In the genomic region with DNA sequence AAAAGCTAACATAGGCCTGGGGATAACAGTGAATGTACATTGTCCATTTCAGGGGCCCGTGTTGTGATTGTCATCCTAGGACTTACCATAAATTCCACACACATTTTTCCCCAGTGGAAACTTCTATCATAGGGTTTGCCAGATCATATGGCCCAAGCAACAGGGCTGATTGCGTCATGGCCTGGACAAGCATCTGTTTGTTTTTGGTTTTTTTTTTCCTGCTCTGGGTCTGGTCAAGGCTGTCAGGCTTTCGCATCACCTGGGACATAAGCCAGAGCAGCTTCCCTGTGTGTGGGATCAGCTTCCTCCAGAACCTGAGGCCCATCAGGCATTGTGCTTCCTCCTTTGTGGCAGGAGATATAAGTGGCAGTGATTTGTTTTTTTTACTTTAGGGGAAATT, we compare ENCODE assay signal across 11 cellular contexts.
A peak's percentile ranks its signal among the peaks of the same experiment; 100 is the strongest.
DNase-seq lines count a peak whose midpoint lies in the region; FAIRE-seq and TF ChIP-seq lines count a peak whose summit lies in the region.
"Had no signal": no experiment of that assay in that cellular context is flagged by ENCODE, and none has a peak within 500 bp of the region (broad histone marks: within the 10 kb centered on the region; RNA-seq: fewer than 3 reads in every experiment).

No MANE protein-coding gene starts in this region.

- H3K27me3 ChIP-seq in GM23248 (replicated peaks; ENCODE audit: insufficient read depth) (no peaks in the 10 kb centered on the region), astrocyte (ENCODE audit: insufficient read depth, low read length) (no peaks in the 10 kb centered on the region), hepatocyte (no peaks in the 10 kb centered on the region), testis (no peaks in the 10 kb centered on the region)

- in situ Hi-C loops in GM23248 (cut with MboI) = no loop called here

- H3K9me3 Mint-ChIP-seq in astrocyte (ENCODE audit: unreplicated experiment) = peaks cover 2% of the 10 kb centered on the region

- no peak overlapping the region for H3K27ac Mint-ChIP-seq in astrocyte (ENCODE audit: unreplicated experiment)

- H3K4me3 ChIP-seq in GM23248 (no peak overlapping the region), astrocyte (ENCODE audit: insufficient read depth, low read depth, low read length) (no peak overlapping the region), hepatocyte (no peak overlapping the region), testis (no peak overlapping the region)

- H3K9ac ChIP-seq in GM23248 (no peak overlapping the region), astrocyte (ENCODE audit: low read length) (no peak overlapping the region)

- H2AFZ ChIP-seq in GM23248 (no peak overlapping the region), astrocyte (ENCODE audit: low read depth, low read length) (no peak overlapping the region), hepatocyte (no peak overlapping the region)

- H3K79me2 ChIP-seq in GM23248 (ENCODE audit: insufficient read depth) (no peaks in the 10 kb centered on the region), astrocyte (ENCODE audit: insufficient read depth, low read length) (no peaks in the 10 kb centered on the region), hepatocyte (no peaks in the 10 kb centered on the region)

- TF ChIP-seq CTCF in astrocyte (IDR thresholded peaks at IDR 0.05; ENCODE audit: insufficient read depth, low read depth, low read length) (no peak), hepatocyte (IDR thresholded peaks at IDR 0.05; ENCODE audit: poor library complexity) (no peak), testis (IDR thresholded peaks at IDR 0.05) (no peak), GM20000 (IDR thresholded peaks at IDR 0.05; ENCODE audit: extremely low read depth, missing control alignments) (no peak), D721Med (IDR thresholded peaks at IDR 0.05; ENCODE audit: insufficient read depth, missing control alignments) (no peak)

- TF ChIP-seq POLR2A in testis (IDR thresholded peaks at IDR 0.05) = no peak

- H3K27me3 Mint-ChIP-seq in astrocyte (ENCODE audit: low read depth, unreplicated experiment) = peaks cover 60% of the 10 kb centered on the region

- H3K27ac ChIP-seq in GM23248 (no peak overlapping the region), astrocyte (ENCODE audit: low read depth, low read length) (no peak overlapping the region), hepatocyte (peak overlapping the region; percentile 47), testis (no peak overlapping the region)

- H3K9me2 ChIP-seq in GM23248 (ENCODE audit: insufficient read depth) (no peaks in the 10 kb centered on the region), hepatocyte (replicated peaks; ENCODE audit: insufficient read depth) (no peaks in the 10 kb centered on the region)

- intact Hi-C loops in testis (cut with DNase I; ENCODE audit: low total_unique reads) = no loop called here

- H3F3A ChIP-seq in GM23248 (ENCODE audit: insufficient read depth) = peaks cover 23% of the 10 kb centered on the region; the same call in 1 of the 2 replicates

- H3K36me3 ChIP-seq in GM23248 (ENCODE audit: low read depth) (no peaks in the 10 kb centered on the region), astrocyte (ENCODE audit: insufficient read depth, low read length) (no peaks in the 10 kb centered on the region), hepatocyte (replicated peaks; ENCODE audit: insufficient read depth, low read depth) (no peaks in the 10 kb centered on the region), testis (ENCODE audit: low read depth, missing control alignments) (no peaks in the 10 kb centered on the region)

- H3K9me3 ChIP-seq in GM23248 (ENCODE audit: low read depth) (no peaks in the 10 kb centered on the region), astrocyte (ENCODE audit: insufficient read depth, low read depth, low read length) (no peaks in the 10 kb centered on the region), hepatocyte (ENCODE audit: low read depth) (no peaks in the 10 kb centered on the region), testis (no peaks in the 10 kb centered on the region)

- FAIRE-seq in astrocyte (lab: Jason Lieb, UNC) (no peak), D721Med (lab: Jason Lieb, UNC) (no peak)

- no peak overlapping the region for H3K4me2 ChIP-seq in GM23248 (ENCODE audit: unreplicated experiment)
- no peak overlapping the region for H3K4me2 ChIP-seq in astrocyte (ENCODE audit: low read length)
- no peak overlapping the region for H3K4me2 ChIP-seq in hepatocyte

- peaks cover 2% of the 10 kb centered on the region for H3K36me3 Mint-ChIP-seq in astrocyte (ENCODE audit: low read depth, unreplicated experiment)

- peaks cover 12% of the 10 kb centered on the region for H3K4me1 Mint-ChIP-seq in astrocyte (ENCODE audit: low read depth, unreplicated experiment)

- H3K4me3 Mint-ChIP-seq in astrocyte (ENCODE audit: unreplicated experiment) = no peak overlapping the region

- peaks cover 27% of the 10 kb centered on the region for H3K4me1 ChIP-seq in GM23248 (ENCODE audit: insufficient read depth)
- no peaks in the 10 kb centered on the region for H3K4me1 ChIP-seq in astrocyte (ENCODE audit: insufficient read depth, low read length)
- H3K4me1 ChIP-seq in hepatocyte (ENCODE audit: insufficient read depth) = peaks cover 25% of the 10 kb centered on the region
- no peaks in the 10 kb centered on the region for H3K4me1 ChIP-seq in testis

- 55 to 61% methylated on average over 3 of the region's 3 CpGs for WGBS in GM23248 (ENCODE audit: low coverage in 1 of 2, low lambda C conversion rate in 2 of 2, missing lambda C conversion rate in 2 of 2), 2 experiments
- 56% methylated on average over 3 of the region's 3 CpGs for WGBS in hepatocyte (ENCODE audit: low lambda C conversion rate, missing lambda C conversion rate)
- 77 to 81% methylated on average over 3 of the region's 3 CpGs for WGBS in testis, 2 donors

- DNase-seq in GM23248 = peak; percentile 79
- DNase-seq in astrocyte (ENCODE audit: low read depth) = peak; percentile 48
- peak; percentile 66 for DNase-seq in hepatocyte (ENCODE audit: low spot score)
- DNase-seq in testis = peak; percentile 44
- DNase-seq in GM20000 (ENCODE audit: low spot score) = no peak
- DNase-seq in NCI-H2171 (lab: John Stamatoyannopoulos, UW) = no peak
- no peak for DNase-seq in D721Med (ENCODE audit: insufficient read length, low spot score)
- no peak for DNase-seq in HUDEP-2 (lab: John Stamatoyannopoulos, UW; ENCODE audit: unreplicated experiment in 76 of 76)
- DNase-seq: caudate nucleus, hypothalamus, NCI-H1694 treated with DMSO at 0.1 percent for 48 hours had no signal

- H4K20me1 ChIP-seq in GM23248 (ENCODE audit: insufficient read depth) (no peaks in the 10 kb centered on the region), astrocyte (ENCODE audit: insufficient read depth, low read length) (no peaks in the 10 kb centered on the region), hepatocyte (ENCODE audit: insufficient read depth, poor library complexity, severe bottlenecking) (no peaks in the 10 kb centered on the region)

Comparison
In these comparisons a context has a peak if more than half of its experiments do, and no peak if none do; other contexts are left out.
1. DNase-seq: peak in GM23248 (single experiment), astrocyte (single experiment), hepatocyte (single experiment) and testis (single experiment); none in GM20000 (single experiment), NCI-H2171 (single experiment), D721Med (single experiment) and HUDEP-2 (0 of 76).